ENCODE assay signal across 23 cellular contexts in genomic region chr2:235042576-235043515, GRCh38.
"Had no signal": no experiment of that assay in that cellular context is flagged by ENCODE, and none has a peak within 500 bp of the region (broad histone marks: within the 10 kb centered on the region; RNA-seq: fewer than 3 reads in every experiment).

No MANE protein-coding gene starts in this region.

- H3K9me3 ChIP-seq: MG63 had no signal

- ATAC-seq: activated CD4-positive, alpha-beta T cell treated with anti-CD3 and anti-CD28 coated beads for 36 hours; activated T-helper 17 cell treated with anti-CD3 and anti-CD28 coated beads, Interleukin-2, amount 50 U/mL, for 72 hours had no signal

- H3K27ac Mint-ChIP-seq: activated CD4-positive, alpha-beta memory T cell treated with anti-CD3 and anti-CD28 coated beads, Interleukin-2, amount 10 ng/mL, durations not matched to agents 7 days and 5 days; activated CD4-positive, alpha-beta T cell treated with anti-CD3 and anti-CD28 coated beads for 36 hours; activated naive CD4-positive, alpha-beta T cell treated with anti-CD3 and anti-CD28 coated beads for 36 hours; activated naive CD8-positive, alpha-beta T cell; activated T-helper 17 cell treated with anti-CD3 and anti-CD28 coated beads, Interleukin-2, amount 50 U/mL, for 72 hours; T-cell had no signal

- H3K4me3 ChIP-seq: MG63, SK-N-MC had no signal

- DNase-seq: activated CD4-positive, alpha-beta memory T cell treated with anti-CD3 and anti-CD28 coated beads, Interleukin-2, amount 10 ng/mL, durations not matched to agents 7 days and 5 days; activated CD4-positive, alpha-beta T cell treated with anti-CD3 and anti-CD28 coated beads for 36 hours; activated CD4-positive, alpha-beta T cell treated with anti-CD3 and anti-CD28 coated beads, Interleukin-2, amount 50 U/mL, for 1 hour; activated gamma-delta T cell; activated naive CD4-positive, alpha-beta T cell treated with anti-CD3 and anti-CD28 coated beads for 36 hours; activated T-cell treated with anti-CD3 and anti-CD28 coated beads for 4 hours; activated T-cell treated with anti-CD3 and anti-CD28 coated beads, Interleukin-2, amount 50 U/mL, for 48 hours; brain microvascular endothelial cell; MG63; NCI-H1105 treated with DMSO at 0.1 percent for 48 hours; NCI-H1436 treated with DMSO at 0.1 percent for 48 hours; NCI-H187; NCI-H2081; NCI-H510A treated with DMSO at 0.1 percent for 48 hours; NCI-H69; T-cell; T-helper 2 cell had no signal

- H3K27ac ChIP-seq: brain microvascular endothelial cell, KMS-11, SK-N-MC, VCaP had no signal

- H3K27me3 ChIP-seq: brain microvascular endothelial cell, MG63 had no signal

- H3K9me3 Mint-ChIP-seq: activated CD4-positive, alpha-beta memory T cell treated with anti-CD3 and anti-CD28 coated beads, Interleukin-2, amount 10 ng/mL, durations not matched to agents 7 days and 5 days; activated naive CD4-positive, alpha-beta T cell treated with anti-CD3 and anti-CD28 coated beads for 36 hours; activated T-helper 17 cell treated with anti-CD3 and anti-CD28 coated beads, Interleukin-2, amount 50 U/mL, for 72 hours; IgD-negative memory B cell; T-cell had no signal

- H3K36me3 Mint-ChIP-seq: activated naive CD8-positive, alpha-beta T cell; IgD-negative memory B cell; T-cell had no signal

- H3K4me3 Mint-ChIP-seq: activated CD4-positive, alpha-beta memory T cell treated with anti-CD3 and anti-CD28 coated beads, Interleukin-2, amount 10 ng/mL, durations not matched to agents 7 days and 5 days; activated CD4-positive, alpha-beta T cell treated with anti-CD3 and anti-CD28 coated beads for 36 hours; activated naive CD4-positive, alpha-beta T cell treated with anti-CD3 and anti-CD28 coated beads for 36 hours; activated naive CD8-positive, alpha-beta T cell; activated T-helper 17 cell treated with anti-CD3 and anti-CD28 coated beads, Interleukin-2, amount 50 U/mL, for 72 hours; T-cell had no signal
